Comparison of ENCODE assay signal across 16 cellular contexts in genomic region chr12:98431089-98431488, GRCh38.
A peak's percentile ranks its signal among the peaks of the same experiment; 100 is the strongest.
DNase-seq lines count a peak whose midpoint lies in the region; ATAC-seq and TF ChIP-seq lines count a peak whose summit lies in the region.
"Had no signal": no experiment of that assay in that cellular context is flagged by ENCODE, and none has a peak within 500 bp of the region (broad histone marks: within the 10 kb centered on the region; RNA-seq: fewer than 3 reads in every experiment).

No MANE protein-coding gene starts in this region.

- peak overlapping the region in 4 of 11 experiments; percentile 15 to 41 (median 30); a peak in 4 of 22 replicates for H3K27ac ChIP-seq in BLaER1 treated with 17β-estradiol and CSF1 and Interleukin-3, amounts not matched to agents 10 nM and 100 nM
- H3K27ac ChIP-seq in HCT116 (ENCODE audit: low read depth, low read length) (no peak overlapping the region), esophagus muscularis mucosa (replicated peaks in 1 of 4) (no peak overlapping the region)
- H3K27ac ChIP-seq: BLaER1, C4-2B had no signal

- POLR2A ChIA-PET in HCT116 (lab: Charles Lee) = no interaction called here

- RAD21 ChIA-PET in HCT116 (lab: Charles Lee; ENCODE audit: low non-redundant PET in 1 of 2, low total read pairs in 2 of 2, uncharacterized antibody in 2 of 2, unreplicated experiment in 2 of 2) = no interaction called here

- no peak overlapping the region for H3K4me3 ChIP-seq in BLaER1 treated with 17β-estradiol and CSF1 and Interleukin-3, amounts not matched to agents 10 nM and 100 nM
- no peak overlapping the region for H3K4me3 ChIP-seq in HCT116 (replicated peaks in 1 of 2; ENCODE audit: low read depth in 1 of 2, low read length in 2 of 2)
- H3K4me3 ChIP-seq in esophagus muscularis mucosa = no peak overlapping the region
- H3K4me3 ChIP-seq: BLaER1 had no signal

- TF ChIP-seq POLR2A in HCT116 (IDR thresholded peaks at IDR 0.05; ENCODE audit: borderline replicate concordance, extremely low read depth, insufficient read depth, insufficient read length) = no peak
- no peak for TF ChIP-seq POLR2A in esophagus muscularis mucosa (IDR thresholded peaks at IDR 0.05; ENCODE audit: low read depth)

- H3K9ac ChIP-seq in BLaER1 treated with 17β-estradiol and CSF1 and Interleukin-3, amounts not matched to agents 10 nM and 100 nM = no peak overlapping the region
- H3K9ac ChIP-seq in HCT116 (ENCODE audit: low read length) = no peak overlapping the region
- H3K9ac ChIP-seq: BLaER1 had no signal

- H3K9me3 ChIP-seq in BLaER1 treated with 17β-estradiol and CSF1 and Interleukin-3, amounts not matched to agents 10 nM and 100 nM (replicated peaks in 1 of 11) = peaks cover 18 to 36% (median 21%) of the 10 kb centered on the region in 11 experiments
- H3K9me3 ChIP-seq in HCT116 (ENCODE audit: control insufficient read depth in 1 of 2, insufficient read depth in 1 of 2, low read depth in 1 of 2, low read length in 2 of 2) (0 out of 4 replicates have a peak, but pooled peaks cover 0 to 5% of the 10 kb centered on the region in 2 experiments), esophagus muscularis mucosa (no peaks in the 10 kb centered on the region)
- H3K9me3 ChIP-seq: BE2C had no signal

- TF ChIP-seq CTCF in HCT116 (IDR thresholded peaks at IDR 0.05 in 2 of 3, conservative IDR thresholded peaks at IDR 0.05 in 1 of 3; ENCODE audit: borderline replicate concordance in 1 of 3, insufficient read depth in 1 of 3, low read depth in 2 of 3, low read length in 2 of 3) (no peak), esophagus muscularis mucosa (IDR thresholded peaks at IDR 0.05) (no peak)

- CTCF ChIA-PET in HCT116 (lab: Charles Lee) = no interaction called here

- intact Hi-C loops in HCT116 (cut with micrococcal nuclease) (no loop called here), esophagus muscularis mucosa (cut with DNase I) (no loop called here)

- H3K27me3 ChIP-seq in BLaER1 treated with 17β-estradiol and CSF1 and Interleukin-3, amounts not matched to agents 10 nM and 100 nM = no peaks in the 10 kb centered on the region
- H3K27me3 ChIP-seq in HCT116 (ENCODE audit: insufficient read depth, low read length) = no peaks in the 10 kb centered on the region
- no peaks in the 10 kb centered on the region for H3K27me3 ChIP-seq in esophagus muscularis mucosa
- H3K27me3 ChIP-seq: BLaER1 had no signal

- H3K4me2 ChIP-seq in BLaER1 treated with 17β-estradiol and CSF1 and Interleukin-3, amounts not matched to agents 10 nM and 100 nM = peak overlapping the region in 6 of 11 experiments; percentile 10 to 52 (median 38); a peak in 10 of 22 replicates
- H3K4me2 ChIP-seq in HCT116 (ENCODE audit: low read length) = no peak overlapping the region
- H3K4me2 ChIP-seq: BLaER1 had no signal

- H2AFZ ChIP-seq in HCT116 (ENCODE audit: low read depth, low read length, poor library complexity, severe bottlenecking) = peak overlapping the region; percentile 11

- TF ChIP-seq EP300 in esophagus muscularis mucosa (IDR thresholded peaks at IDR 0.05) = no peak

- peaks cover 0 to 14% (median 0%) of the 10 kb centered on the region in 11 experiments; a peak in 4 of 22 replicates for H3K36me3 ChIP-seq in BLaER1 treated with 17β-estradiol and CSF1 and Interleukin-3, amounts not matched to agents 10 nM and 100 nM
- H3K36me3 ChIP-seq in HCT116 (ENCODE audit: control insufficient read depth in 1 of 2, insufficient read depth in 2 of 2, low read length in 2 of 2) (no peaks in the 10 kb centered on the region), esophagus muscularis mucosa (no peaks in the 10 kb centered on the region)
- H3K36me3 ChIP-seq: BE2C, BLaER1 had no signal

- no peak for ATAC-seq in HCT116
- ATAC-seq: CD8-positive, alpha-beta T cell had no signal

- DNase-seq in HCT116 (ENCODE audit: low read depth, low spot score) (no peak), esophagus muscularis mucosa (ENCODE audit: extremely low spot score) (peak; percentile 50), NCI-H82 (lab: John Stamatoyannopoulos, UW) (no peak), KBM-7 (no peak)
- DNase-seq: 8988T; ACHN; BE2C; Caco-2; Calu3; CD4-positive, alpha-beta T cell; CD8-positive, alpha-beta T cell; DMS79 treated with DMSO at 0.1 percent for 48 hours; GF-D8 had no signal

- BruUV-seq in HCT116 (replicated peaks; lab: Mats Ljungman, UMichigan) = no TSS peak

- WGBS in esophagus muscularis mucosa = 98% methylated on average over 3 of the region's 3 CpGs

- no peak for TF ChIP-seq RAD21 in HCT116 (IDR thresholded peaks at IDR 0.05; ENCODE audit: low read depth)

- H3K9me2 ChIP-seq in HCT116 (ENCODE audit: insufficient read depth) = no peaks in the 10 kb centered on the region

- H4K20me1 ChIP-seq in BLaER1 treated with 17β-estradiol and CSF1 and Interleukin-3, amounts not matched to agents 10 nM and 100 nM = no peaks in the 10 kb centered on the region
- no peaks in the 10 kb centered on the region for H4K20me1 ChIP-seq in HCT116 (ENCODE audit: insufficient read depth)
- H4K20me1 ChIP-seq: BLaER1 had no signal

- no peaks in the 10 kb centered on the region for H3K79me2 ChIP-seq in HCT116 (ENCODE audit: insufficient read depth, low read length)

- H3K4me1 ChIP-seq in BLaER1 treated with 17β-estradiol and CSF1 and Interleukin-3, amounts not matched to agents 10 nM and 100 nM = peaks cover 0 to 37% (median 5%) of the 10 kb centered on the region in 10 experiments; a peak in 11 of 20 replicates
- H3K4me1 ChIP-seq in HCT116 (ENCODE audit: control insufficient read depth in 1 of 2, insufficient read depth in 2 of 2, low read length in 2 of 2) (no peaks in the 10 kb centered on the region), esophagus muscularis mucosa (no peaks in the 10 kb centered on the region)
- H3K4me1 ChIP-seq: BE2C, BLaER1, Caco-2 had no signal

- in situ Hi-C loops in KBM-7 (cut with MboI; ENCODE audit: low pct_unique_long_range_greater_than_20kb, low sequenced_read_pairs) = no loop called here

TF ChIP-seq in HCT116, 20 proteins besides CTCF, POLR2A, EP300 and RAD21:
- TF ChIP-seq EGR1 (IDR thresholded peaks at IDR 0.05; ENCODE audit: low read depth) (no peak), REST (IDR thresholded peaks at IDR 0.05; ENCODE audit: low read depth) (no peak), TCF7L2 (IDR thresholded peaks at IDR 0.05; ENCODE audit: borderline replicate concordance, extremely low read depth, insufficient read depth, insufficient read length) (no peak), JUND (IDR thresholded peaks at IDR 0.05) (no peak), ATF3 (IDR thresholded peaks at IDR 0.05) (no peak), SIN3A (IDR thresholded peaks at IDR 0.05; ENCODE audit: low read depth) (no peak), ZFX (IDR thresholded peaks at IDR 0.05) (no peak), CEBPB (IDR thresholded peaks at IDR 0.05; ENCODE audit: low read depth) (no peak), MAX (IDR thresholded peaks at IDR 0.05) (no peak)
TF ChIP-seq in HCT116: peak in this region for 0.
